ENCODE assay signal across 1 cellular context in genomic region chr5:65203746-65204145, GRCh38.
A peak's percentile ranks its signal among the peaks of the same experiment; 100 is the strongest.
TF ChIP-seq lines count a peak whose summit lies in the region.

No MANE protein-coding gene starts in this region.

TF ChIP-seq in SK-N-SH, 30 proteins besides CTCF, POLR2A, EP300 and RAD21 (continued from another document):
- TF ChIP-seq FOXM1 (IDR thresholded peaks at IDR 0.05; ENCODE audit: low read depth) (peak; percentile 90; the same call in 1 of the 2 replicates), MXI1 (IDR thresholded peaks at IDR 0.05; ENCODE audit: low read depth, low read length) (no peak), TEAD4 (IDR thresholded peaks at IDR 0.05; ENCODE audit: borderline replicate concordance, insufficient read depth) (peak; percentile 85), USF2 (IDR thresholded peaks at IDR 0.05; ENCODE audit: borderline replicate concordance, low read depth, low read length) (no peak), MEF2A (IDR thresholded peaks at IDR 0.05; ENCODE audit: borderline replicate concordance, low read depth) (peak; percentile 70; the same call in 1 of the 2 replicates), EZH2phosphoT487 (IDR thresholded peaks at IDR 0.05; ENCODE audit: borderline replicate concordance, low read depth) (no peak), IRF3 (IDR thresholded peaks at IDR 0.05; ENCODE audit: low read depth, low read length) (no peak), GABPA (IDR thresholded peaks at IDR 0.05; ENCODE audit: low read depth) (no peak), NRF1 (IDR thresholded peaks at IDR 0.05; ENCODE audit: low read depth, low read length) (no peak)
TF ChIP-seq in SK-N-SH: peak in this region for 11.
